Comparison of ENCODE assay signal across 15 cellular contexts in genomic region chr4:24630937-24631336, GRCh38.
"Had no signal": no experiment of that assay in that cellular context is flagged by ENCODE, and none has a peak within 500 bp of the region (broad histone marks: within the 10 kb centered on the region; RNA-seq: fewer than 3 reads in every experiment).

No MANE protein-coding gene starts in this region.

- H3K4me1 ChIP-seq: testis, upper lobe of right lung had no signal

- H3K4me3 Mint-ChIP-seq: activated naive CD4-positive, alpha-beta T cell treated with anti-CD3 and anti-CD28 coated beads, Interleukin-2, amount 10 ng/mL, durations not matched to agents 7 days and 5 days; dendritic cell treated with granulocyte-macrophage colony-stimulating factor and Interleukin-4, amounts not matched to agents 40 ng/mL and 50 ng/mL, for 4 days; endodermal cell; naive thymus-derived CD4-positive, alpha-beta T cell; T-helper 17 cell had no signal

- ATAC-seq: naive thymus-derived CD4-positive, alpha-beta T cell; stimulated activated naive CD8-positive, alpha-beta T cell treated with anti-CD3 and anti-CD28 coated beads, Interleukin-15, Interleukin-2, amounts not matched to agents 100 U/mL and 50 U/mL, for 24 hours; T-helper 17 cell; upper lobe of right lung had no signal

- H3K36me3 Mint-ChIP-seq: activated naive CD4-positive, alpha-beta T cell treated with anti-CD3 and anti-CD28 coated beads, Interleukin-2, amount 10 ng/mL, durations not matched to agents 7 days and 5 days; naive thymus-derived CD4-positive, alpha-beta T cell had no signal

- H3K27me3 Mint-ChIP-seq: activated naive CD4-positive, alpha-beta T cell treated with anti-CD3 and anti-CD28 coated beads, Interleukin-2, amount 10 ng/mL, durations not matched to agents 7 days and 5 days had no signal

- H3K9me3 Mint-ChIP-seq: activated naive CD4-positive, alpha-beta T cell treated with anti-CD3 and anti-CD28 coated beads, Interleukin-2, amount 10 ng/mL, durations not matched to agents 7 days and 5 days; activated T-helper 2 cell treated with anti-CD3 and anti-CD28 coated beads, Interferon-gamma antibody, Interleukin-2, Interleukin-4, amounts not matched to agents 10 μg/mL and 5 μg/mL and 100 μg/mL, durations not matched to agents 14 hours and 24 hours and 36 hours; dendritic cell treated with granulocyte-macrophage colony-stimulating factor and Interleukin-4, amounts not matched to agents 40 ng/mL and 50 ng/mL, for 4 days; endodermal cell had no signal

- H3K4me3 ChIP-seq: sigmoid colon, testis, upper lobe of right lung had no signal

- H3K9me3 ChIP-seq: neutrophil, sigmoid colon, testis, upper lobe of right lung had no signal

- H3K27ac ChIP-seq: neutrophil, sigmoid colon, testis, upper lobe of right lung had no signal

- H3K27me3 ChIP-seq: neutrophil, sigmoid colon, testis, upper lobe of right lung had no signal

- H3K27ac Mint-ChIP-seq: activated naive CD4-positive, alpha-beta T cell treated with anti-CD3 and anti-CD28 coated beads, Interleukin-2, amount 10 ng/mL, durations not matched to agents 7 days and 5 days; activated T-helper 2 cell treated with anti-CD3 and anti-CD28 coated beads, Interferon-gamma antibody, Interleukin-2, Interleukin-4, amounts not matched to agents 10 μg/mL and 5 μg/mL and 100 μg/mL, durations not matched to agents 14 hours and 24 hours and 36 hours; dendritic cell treated with granulocyte-macrophage colony-stimulating factor and Interleukin-4, amounts not matched to agents 40 ng/mL and 50 ng/mL, for 4 days; endodermal cell; naive thymus-derived CD4-positive, alpha-beta T cell; T-helper 17 cell had no signal

- H3K36me3 ChIP-seq: neutrophil, sigmoid colon, upper lobe of right lung had no signal

- H3K4me1 Mint-ChIP-seq: activated naive CD4-positive, alpha-beta T cell treated with anti-CD3 and anti-CD28 coated beads, Interleukin-2, amount 10 ng/mL, durations not matched to agents 7 days and 5 days; endodermal cell; naive thymus-derived CD4-positive, alpha-beta T cell had no signal

- DNase-seq: activated naive CD4-positive, alpha-beta T cell treated with anti-CD3 and anti-CD28 coated beads, Interleukin-2, amount 10 ng/mL, durations not matched to agents 7 days and 5 days; endodermal cell; foreskin melanocyte; kidney; midbrain; naive thymus-derived CD4-positive, alpha-beta T cell; sigmoid colon; stimulated activated CD4-positive, alpha-beta T cell treated with anti-CD3 and anti-CD28 coated beads, Interleukin-12 subunit alpha, Interleukin-12 subunit beta, amount 100 ng/mL, for 4 hours; stimulated activated naive CD8-positive, alpha-beta T cell treated with anti-CD3 and anti-CD28 coated beads, Interleukin-15, Interleukin-2, amounts not matched to agents 100 U/mL and 50 U/mL, for 24 hours; T-helper 17 cell; testis; upper lobe of right lung had no signal
